8 cellular contexts compared by ENCODE assay signal in the genomic region with DNA sequence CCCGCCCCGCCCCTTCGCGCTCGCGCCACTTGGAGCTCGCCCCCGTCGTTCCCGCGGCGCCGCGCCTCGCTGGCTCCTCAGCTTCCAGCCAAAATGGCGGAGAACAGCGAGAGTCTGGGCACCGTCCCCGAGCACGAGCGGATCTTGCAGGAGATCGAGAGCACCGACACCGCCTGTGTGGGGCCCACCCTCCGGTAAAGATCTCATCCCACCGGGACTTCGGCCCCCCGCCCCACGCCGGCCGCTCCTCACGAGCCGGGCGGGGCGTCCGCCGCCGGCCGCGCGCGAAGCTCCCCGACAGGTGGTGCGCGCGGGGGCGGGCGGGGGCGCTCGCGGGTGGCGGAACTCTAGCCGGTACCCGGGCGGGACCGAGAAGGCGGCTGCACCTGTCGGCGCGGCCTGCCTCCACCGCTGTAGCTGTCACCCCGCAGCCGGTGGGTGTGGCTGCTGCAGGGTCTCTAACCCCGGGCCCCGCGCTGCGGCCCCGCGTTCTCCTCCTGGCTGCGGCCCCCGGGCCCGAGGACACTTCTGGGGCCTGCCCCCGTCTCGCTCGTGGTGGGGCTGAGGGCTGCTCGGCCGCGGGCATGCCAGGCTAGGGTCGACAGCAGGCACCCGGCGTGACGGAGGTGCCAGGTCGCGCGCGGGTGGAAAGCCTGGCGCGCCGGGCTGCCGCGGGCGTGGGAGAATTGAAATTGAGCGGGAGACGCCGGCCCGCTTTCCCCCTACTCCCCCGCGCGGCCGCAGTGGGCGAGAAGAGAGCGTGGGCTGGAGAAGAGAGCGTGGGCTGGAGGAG. TPM values are rescaled to one million over a fixed set of nuclear protein-coding genes. Genes with fewer than 3 reads are reported as not detected.
DNase-seq lines count a peak whose midpoint lies in the region; ATAC-seq and TF ChIP-seq lines count a peak whose summit lies in the region.

A gene with protein sequence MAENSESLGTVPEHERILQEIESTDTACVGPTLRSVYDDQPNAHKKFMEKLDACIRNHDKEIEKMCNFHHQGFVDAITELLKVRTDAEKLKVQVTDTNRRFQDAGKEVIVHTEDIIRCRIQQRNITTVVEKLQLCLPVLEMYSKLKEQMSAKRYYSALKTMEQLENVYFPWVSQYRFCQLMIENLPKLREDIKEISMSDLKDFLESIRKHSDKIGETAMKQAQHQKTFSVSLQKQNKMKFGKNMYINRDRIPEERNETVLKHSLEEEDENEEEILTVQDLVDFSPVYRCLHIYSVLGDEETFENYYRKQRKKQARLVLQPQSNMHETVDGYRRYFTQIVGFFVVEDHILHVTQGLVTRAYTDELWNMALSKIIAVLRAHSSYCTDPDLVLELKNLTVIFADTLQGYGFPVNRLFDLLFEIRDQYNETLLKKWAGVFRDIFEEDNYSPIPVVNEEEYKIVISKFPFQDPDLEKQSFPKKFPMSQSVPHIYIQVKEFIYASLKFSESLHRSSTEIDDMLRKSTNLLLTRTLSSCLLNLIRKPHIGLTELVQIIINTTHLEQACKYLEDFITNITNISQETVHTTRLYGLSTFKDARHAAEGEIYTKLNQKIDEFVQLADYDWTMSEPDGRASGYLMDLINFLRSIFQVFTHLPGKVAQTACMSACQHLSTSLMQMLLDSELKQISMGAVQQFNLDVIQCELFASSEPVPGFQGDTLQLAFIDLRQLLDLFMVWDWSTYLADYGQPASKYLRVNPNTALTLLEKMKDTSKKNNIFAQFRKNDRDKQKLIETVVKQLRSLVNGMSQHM (plus strand): TSS at position 80 of the 793 bp plus-strand sequence. CDS start 14 bp downstream, at position 94.

- H3K4me3 ChIP-seq in GM23338 (peak within 1 kb of the TSS; percentile 77), suprapubic skin (peak within 1 kb of the TSS; percentile 97)

- H3K27ac ChIP-seq in GM23338 (ENCODE audit: low read depth) (no peak within 1 kb of the TSS), suprapubic skin (peak within 1 kb of the TSS; percentile 89)

- peak within 1 kb of the TSS; percentile 100 for H2AFZ ChIP-seq in GM23338

- H3K36me3 ChIP-seq in GM23338 (ENCODE audit: insufficient read depth) (no peaks in the 10 kb centered on the region), suprapubic skin (no peaks in the 10 kb centered on the region)

- TF ChIP-seq CTCF in GM23338 (conservative IDR thresholded peaks at IDR 0.05; ENCODE audit: low read depth in 2 of 2) (no peak; a peak in 1 of 4 replicates), omental fat pad (IDR thresholded peaks at IDR 0.05) (no peak), suprapubic skin (IDR thresholded peaks at IDR 0.05) (no peak)

- no peak for TF ChIP-seq POLR2A in suprapubic skin (IDR thresholded peaks at IDR 0.05)

- H3K9me3 ChIP-seq in suprapubic skin: no peaks in the 10 kb centered on the region

- H3K4me1 ChIP-seq in GM23338 (ENCODE audit: insufficient read depth) (peaks cover 13% of the 10 kb centered on the region; the same call in 1 of the 2 replicates), suprapubic skin (peaks cover 15% of the 10 kb centered on the region)

- no peak for TF ChIP-seq EP300 in suprapubic skin (IDR thresholded peaks at IDR 0.05)

- no peaks in the 10 kb centered on the region for H3K36me3 Mint-ChIP-seq in GM23338 (ENCODE audit: low read depth)

- H3F3A ChIP-seq in GM23338 (replicated peaks; ENCODE audit: low read depth): no peaks in the 10 kb centered on the region

- peaks cover 10% of the 10 kb centered on the region; the same call in 2 of the 3 replicates for H3K4me1 Mint-ChIP-seq in GM23338

- no peaks in the 10 kb centered on the region for H3K9me2 ChIP-seq in GM23338 (ENCODE audit: insufficient read depth)

- peaks cover 27% of the 10 kb centered on the region for H3K27me3 Mint-ChIP-seq in GM23338 (ENCODE audit: insufficient read depth, low read depth, poor library complexity)

- DNase-seq in GF-D8 (lab: John Stamatoyannopoulos, UW) (peak; percentile 58), GM23338 (ENCODE audit: low spot score) (peak; percentile 85), LHCN-M2 (ENCODE audit: low read depth) (peak; percentile 72), globus pallidus (ENCODE audit: low spot score) (peak; percentile 78), omental fat pad (ENCODE audit: low spot score) (no peak), suprapubic skin (ENCODE audit: low spot score in 2 of 2) (peak; percentile 86)
- DNase-seq in activated naive CD4-positive, alpha-beta T cell treated with anti-CD3 and anti-CD28 coated beads, Interleukin-2, amount 50 U/mL, for 16 hours: peak; percentile 86

- no peaks in the 10 kb centered on the region for H3K79me2 ChIP-seq in GM23338 (replicated peaks; ENCODE audit: insufficient read depth)

- ATAC-seq in GM23338 (peak; percentile 90), SK-N-SH treated with all-trans-retinoic acid at 6 μM for 48 hours (peak; percentile 77), omental fat pad (ENCODE audit: low FRiP score) (peak; percentile 48)

- H3K27me3 ChIP-seq in GM23338 (ENCODE audit: insufficient read depth) (peaks cover 51% of the 10 kb centered on the region), suprapubic skin (no peaks in the 10 kb centered on the region)

- H3K4me3 Mint-ChIP-seq in GM23338: peak within 1 kb of the TSS; percentile 86

- H3K27ac Mint-ChIP-seq in GM23338: no peak within 1 kb of the TSS

- H4K20me1 ChIP-seq in GM23338 (replicated peaks; ENCODE audit: insufficient read depth): no peaks in the 10 kb centered on the region; the same call in 1 of the 2 replicates

- peak within 1 kb of the TSS; percentile 93 for H3K4me2 ChIP-seq in GM23338

- 1% methylated on average over 12 of the region's 103 CpGs for WGBS in suprapubic skin

- H3K9me3 Mint-ChIP-seq in GM23338: peaks cover 4% of the 10 kb centered on the region; the same call in 2 of the 3 replicates

TF ChIP-seq in GM23338, 12 proteins besides CTCF, POLR2A, EP300 and RAD21:
- TF ChIP-seq POLR2AphosphoS5 (IDR thresholded peaks at IDR 0.05; ENCODE audit: low read depth): peak; percentile 34; the same call in 1 of the 2 replicates
- TF ChIP-seq, protein P1, sequence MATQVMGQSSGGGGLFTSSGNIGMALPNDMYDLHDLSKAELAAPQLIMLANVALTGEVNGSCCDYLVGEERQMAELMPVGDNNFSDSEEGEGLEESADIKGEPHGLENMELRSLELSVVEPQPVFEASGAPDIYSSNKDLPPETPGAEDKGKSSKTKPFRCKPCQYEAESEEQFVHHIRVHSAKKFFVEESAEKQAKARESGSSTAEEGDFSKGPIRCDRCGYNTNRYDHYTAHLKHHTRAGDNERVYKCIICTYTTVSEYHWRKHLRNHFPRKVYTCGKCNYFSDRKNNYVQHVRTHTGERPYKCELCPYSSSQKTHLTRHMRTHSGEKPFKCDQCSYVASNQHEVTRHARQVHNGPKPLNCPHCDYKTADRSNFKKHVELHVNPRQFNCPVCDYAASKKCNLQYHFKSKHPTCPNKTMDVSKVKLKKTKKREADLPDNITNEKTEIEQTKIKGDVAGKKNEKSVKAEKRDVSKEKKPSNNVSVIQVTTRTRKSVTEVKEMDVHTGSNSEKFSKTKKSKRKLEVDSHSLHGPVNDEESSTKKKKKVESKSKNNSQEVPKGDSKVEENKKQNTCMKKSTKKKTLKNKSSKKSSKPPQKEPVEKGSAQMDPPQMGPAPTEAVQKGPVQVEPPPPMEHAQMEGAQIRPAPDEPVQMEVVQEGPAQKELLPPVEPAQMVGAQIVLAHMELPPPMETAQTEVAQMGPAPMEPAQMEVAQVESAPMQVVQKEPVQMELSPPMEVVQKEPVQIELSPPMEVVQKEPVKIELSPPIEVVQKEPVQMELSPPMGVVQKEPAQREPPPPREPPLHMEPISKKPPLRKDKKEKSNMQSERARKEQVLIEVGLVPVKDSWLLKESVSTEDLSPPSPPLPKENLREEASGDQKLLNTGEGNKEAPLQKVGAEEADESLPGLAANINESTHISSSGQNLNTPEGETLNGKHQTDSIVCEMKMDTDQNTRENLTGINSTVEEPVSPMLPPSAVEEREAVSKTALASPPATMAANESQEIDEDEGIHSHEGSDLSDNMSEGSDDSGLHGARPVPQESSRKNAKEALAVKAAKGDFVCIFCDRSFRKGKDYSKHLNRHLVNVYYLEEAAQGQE (IDR thresholded peaks at IDR 0.05; ENCODE audit: unreplicated experiment): no peak

TF ChIP-seq in SK-N-SH treated with all-trans-retinoic acid at 6 μM for 48 hours, 23 proteins besides CTCF, POLR2A, EP300 and RAD21 (continues in another document):
- TF ChIP-seq ZFP3 (CRISPR knock-in tag; IDR thresholded peaks at IDR 0.05) (no peak), ISL1 (CRISPR knock-in tag; IDR thresholded peaks at IDR 0.05) (no peak), ZNF565 (CRISPR knock-in tag; conservative IDR thresholded peaks at IDR 0.05; ENCODE audit: low read depth) (no peak)
- TF ChIP-seq, protein P2, sequence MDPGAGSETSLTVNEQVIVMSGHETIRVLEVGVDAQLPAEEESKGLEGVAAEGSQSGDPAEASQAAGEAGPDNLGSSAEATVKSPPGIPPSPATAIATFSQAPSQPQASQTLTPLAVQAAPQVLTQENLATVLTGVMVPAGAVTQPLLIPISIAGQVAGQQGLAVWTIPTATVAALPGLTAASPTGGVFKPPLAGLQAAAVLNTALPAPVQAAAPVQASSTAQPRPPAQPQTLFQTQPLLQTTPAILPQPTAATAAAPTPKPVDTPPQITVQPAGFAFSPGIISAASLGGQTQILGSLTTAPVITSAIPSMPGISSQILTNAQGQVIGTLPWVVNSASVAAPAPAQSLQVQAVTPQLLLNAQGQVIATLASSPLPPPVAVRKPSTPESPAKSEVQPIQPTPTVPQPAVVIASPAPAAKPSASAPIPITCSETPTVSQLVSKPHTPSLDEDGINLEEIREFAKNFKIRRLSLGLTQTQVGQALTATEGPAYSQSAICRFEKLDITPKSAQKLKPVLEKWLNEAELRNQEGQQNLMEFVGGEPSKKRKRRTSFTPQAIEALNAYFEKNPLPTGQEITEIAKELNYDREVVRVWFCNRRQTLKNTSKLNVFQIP (CRISPR knock-in tag; IDR thresholded peaks at IDR 0.05; ENCODE audit: borderline replicate concordance, low read depth): no peak

RNA-seq across cellular contexts. Expression of the gene that starts here (rescaled TPM):
- 5.0 and 6.6 TPM in 2 replicates for total RNA-seq in GM23338 (2014; rRNA removed; shearing (Covaris generic))
- polyA plus RNA-seq in GM23338 (2016; fragmentation: Nextera tagmentation; extraction: Ambion mirVana): 4.6 and 6.0 TPM in 2 replicates
- 1.9 and 4.3 TPM in 2 replicates for total RNA-seq in LHCN-M2 (2014; rRNA removed)
- 2.0 TPM for polyA plus RNA-seq in LHCN-M2 (2012)
- 10 to 100 TPM in 2 of 4 donors, 1 to 10 TPM in 2; 9.8 to 25.9 (median 10.9) TPM for total RNA-seq in omental fat pad
- 1 to 10 TPM; 5.0 to 9.3 (median 8.3) TPM for total RNA-seq in suprapubic skin
